1 cellular context compared by ENCODE assay signal in genomic region chr5:135033026-135033861, GRCh38.
A peak's percentile ranks its signal among the peaks of the same experiment; 100 is the strongest.
TF ChIP-seq lines count a peak whose summit lies in the region.

No MANE protein-coding gene starts in this region.

TF ChIP-seq in HEK293, 187 proteins besides CTCF, POLR2A, EP300 and RAD21 (continued from another document):
- 0 out of 2 replicates have a peak, but pooled peaks have one; percentile 38 for TF ChIP-seq ZBTB10 (tag by site-specific recombination; IDR thresholded peaks at IDR 0.05)
- TF ChIP-seq ZNF398 (tag by site-specific recombination; IDR thresholded peaks at IDR 0.05), result peak; percentile 31; the same call in 1 of the 2 replicates
- TF ChIP-seq ZNF600 (tag by site-specific recombination; IDR thresholded peaks at IDR 0.05), result peak; percentile 9; the same call in 1 of the 2 replicates
- TF ChIP-seq ZBTB11 (tag by site-specific recombination; conservative IDR thresholded peaks at IDR 0.05; ENCODE audit: low read depth), result 0 out of 2 replicates have a peak, but pooled peaks have one; percentile 25
- 0 out of 2 replicates have a peak, but pooled peaks have one; percentile 23 for TF ChIP-seq ZNF391 (tag by site-specific recombination; IDR thresholded peaks at IDR 0.05; ENCODE audit: borderline replicate concordance, low read depth)
- TF ChIP-seq ZBTB17 (tag by site-specific recombination; IDR thresholded peaks at IDR 0.05), result peak; percentile 89
- TF ChIP-seq ZNF26 (tag by site-specific recombination; IDR thresholded peaks at IDR 0.05), result no peak
- TF ChIP-seq ZNF660 (tag by site-specific recombination; IDR thresholded peaks at IDR 0.05), result peak; percentile 74; the same call in 1 of the 2 replicates
- peak; percentile 11; the same call in 1 of the 2 replicates for TF ChIP-seq BCL11B (tag by site-specific recombination; IDR thresholded peaks at IDR 0.05; ENCODE audit: low read depth)
- TF ChIP-seq FEZF1 (tag by site-specific recombination; IDR thresholded peaks at IDR 0.05), result peak; percentile 47; the same call in 1 of the 2 replicates
- peak; percentile 77 for TF ChIP-seq ZNF335 (tag by site-specific recombination; conservative IDR thresholded peaks at IDR 0.05)
- 0 out of 2 replicates have a peak, but pooled peaks have one; percentile 7 for TF ChIP-seq HIC1 (tag by site-specific recombination; IDR thresholded peaks at IDR 0.05)
- TF ChIP-seq ZBTB26 (tag by site-specific recombination; optimal IDR thresholded peaks at IDR 0.05), result peak; percentile 96
- TF ChIP-seq ZNF561 (tag by site-specific recombination; IDR thresholded peaks at IDR 0.05; ENCODE audit: borderline replicate concordance), result peak; percentile 43; the same call in 1 of the 2 replicates
- peak; percentile 71 for TF ChIP-seq PRDM10 (tag by site-specific recombination; IDR thresholded peaks at IDR 0.05)
- TF ChIP-seq ZSCAN30 (tag by site-specific recombination; IDR thresholded peaks at IDR 0.05), result no peak
- 0 out of 2 replicates have a peak, but pooled peaks have one; percentile 21 for TF ChIP-seq ZNF501 (tag by site-specific recombination; IDR thresholded peaks at IDR 0.05)
- peak; percentile 67 for TF ChIP-seq ZBTB8A (tag by site-specific recombination; IDR thresholded peaks at IDR 0.05)
- TF ChIP-seq ZNF76 (tag by site-specific recombination; IDR thresholded peaks at IDR 0.05; ENCODE audit: borderline replicate concordance, low read depth), result peak; percentile 40; the same call in 1 of the 2 replicates
- TF ChIP-seq MZF1 (tag by site-specific recombination; IDR thresholded peaks at IDR 0.05; ENCODE audit: borderline replicate concordance), result no peak
- no peak for TF ChIP-seq REST (tag by site-specific recombination; IDR thresholded peaks at IDR 0.05)
- peak; percentile 42; the same call in 1 of the 2 replicates for TF ChIP-seq ZNF362 (tag by site-specific recombination; IDR thresholded peaks at IDR 0.05)
